Comparison of ENCODE assay signal across 9 cellular contexts in genomic region chr3:150385296-150386242, GRCh38. TPM values are rescaled to one million over a fixed set of nuclear protein-coding genes. Genes with fewer than 3 reads are reported as not detected.
DNase-seq lines count a peak whose midpoint lies in the region; ATAC-seq and TF ChIP-seq lines count a peak whose summit lies in the region.
"Had no signal": no experiment of that assay in that cellular context is flagged by ENCODE, and none has a peak within 500 bp of the region (broad histone marks: within the 10 kb centered on the region; RNA-seq: fewer than 3 reads in every experiment).

No MANE protein-coding gene starts in this region.

- no peaks in the 10 kb centered on the region for H3K9me3 Mint-ChIP-seq in activated naive CD4-positive, alpha-beta T cell treated with anti-CD3 and anti-CD28 coated beads for 36 hours

- H3K4me3 ChIP-seq in upper lobe of right lung (no peak overlapping the region), sigmoid colon (no peak overlapping the region)

- ATAC-seq in HG03039 (IDR thresholded peaks at IDR 0.05; ENCODE audit: unreplicated experiment) (peak; percentile 45), upper lobe of right lung (peak; percentile 65)

- no peak overlapping the region for H3K27ac ChIP-seq in upper lobe of right lung
- no peak overlapping the region for H3K27ac ChIP-seq in sigmoid colon
- H3K27ac ChIP-seq: C4-2B had no signal

- no peaks in the 10 kb centered on the region for H3K36me3 Mint-ChIP-seq in activated naive CD4-positive, alpha-beta T cell treated with anti-CD3 and anti-CD28 coated beads for 36 hours (ENCODE audit: low read depth)

- H3K27ac Mint-ChIP-seq in activated naive CD4-positive, alpha-beta T cell treated with anti-CD3 and anti-CD28 coated beads for 36 hours: peak overlapping the region; percentile 85

- no peaks in the 10 kb centered on the region for H3K9me3 ChIP-seq in upper lobe of right lung
- H3K9me3 ChIP-seq in sigmoid colon: no peaks in the 10 kb centered on the region

- H3K4me1 Mint-ChIP-seq in activated naive CD4-positive, alpha-beta T cell treated with anti-CD3 and anti-CD28 coated beads for 36 hours (ENCODE audit: low read depth): peaks cover 28% of the 10 kb centered on the region

- H3K4me1 ChIP-seq in upper lobe of right lung (no peaks in the 10 kb centered on the region), sigmoid colon (no peaks in the 10 kb centered on the region)

- DNase-seq in activated naive CD4-positive, alpha-beta T cell treated with anti-CD3 and anti-CD28 coated beads for 36 hours: peak; percentile 63
- no peak for DNase-seq in activated naive CD4-positive, alpha-beta T cell (lab: John Stamatoyannopoulos, UW)
- peak; percentile 62 for DNase-seq in activated CD8-positive, alpha-beta memory T cell treated with anti-CD3 and anti-CD28 coated beads, Interleukin-2, amount 50 U/mL, for 48 hours
- DNase-seq in upper lobe of right lung: no peak
- DNase-seq in HT-29 (ENCODE audit: low spot score): no peak
- DNase-seq in sigmoid colon: no peak
- DNase-seq in cortex of kidney (lab: John Stamatoyannopoulos, UW): no peak

- no peak for TF ChIP-seq EP300 in sigmoid colon (IDR thresholded peaks at IDR 0.05)

- H3K4me3 Mint-ChIP-seq in activated naive CD4-positive, alpha-beta T cell treated with anti-CD3 and anti-CD28 coated beads for 36 hours: peak overlapping the region; percentile 32

- WGBS in sigmoid colon, 2 donors: 59 to 86% methylated on average over 6 of the region's 6 CpGs

- intact Hi-C loops in activated naive CD4-positive, alpha-beta T cell treated with anti-CD3 and anti-CD28 coated beads for 36 hours (cut with micrococcal nuclease): loop anchor here (1.0 to 2.0 kb wide), 3 partner anchors 23 to 573 kb away; partner anchors contain the start of genes RNF13 and TSC22D2
- intact Hi-C loops in upper lobe of right lung (cut with DNase I) (no loop called here), sigmoid colon (cut with DNase I) (no loop called here)

- CTCF ChIA-PET in activated naive CD4-positive, alpha-beta T cell treated with anti-CD3 and anti-CD28 coated beads for 36 hours (lab: Charles Lee): interaction anchor here (0.9 to 2.3 kb wide), 7 partner anchors 11 to 416 kb away, joined by 3 to 16 read pairs (median 5); no protein-coding TSS in a partner anchor

- TF ChIP-seq POLR2A in sigmoid colon (IDR thresholded peaks at IDR 0.05): no peak

- H3K27me3 ChIP-seq in upper lobe of right lung (no peaks in the 10 kb centered on the region), sigmoid colon (no peaks in the 10 kb centered on the region)

- TF ChIP-seq CTCF in upper lobe of right lung (IDR thresholded peaks at IDR 0.05) (no peak), sigmoid colon (IDR thresholded peaks at IDR 0.05) (no peak)

- H3K36me3 ChIP-seq in upper lobe of right lung: no peaks in the 10 kb centered on the region
- H3K36me3 ChIP-seq in sigmoid colon: no peaks in the 10 kb centered on the region

- no peaks in the 10 kb centered on the region for H3K27me3 Mint-ChIP-seq in activated naive CD4-positive, alpha-beta T cell treated with anti-CD3 and anti-CD28 coated beads for 36 hours (ENCODE audit: low read depth)

RNA-seq across cellular contexts. Expression of gene TSC22D2, which starts 22.5 kb away (rescaled TPM):
- 10 to 100 TPM; 13.0 to 13.7 TPM for total RNA-seq in activated naive CD4-positive, alpha-beta T cell treated with anti-CD3 and anti-CD28 coated beads for 36 hours
- total RNA-seq in upper lobe of right lung (29.2 TPM), sigmoid colon (10 to 100 TPM; 14.6 to 24.9 (median 17.8) TPM)
- total RNA-seq in HT-29 (2014; rRNA removed; shearing (Covaris generic)): 5.7 and 6.0 TPM in 2 replicates
- polyA plus RNA-seq in sigmoid colon: 10 to 100 TPM in 1 of 3 donors, 1 to 10 TPM in 2; 6.6 to 12.5 (median 8.0) TPM

Comparison
In these comparisons a context has a peak if more than half of its experiments do, and no peak if none do; other contexts are left out.
1. DNase-seq: peak in activated naive CD4-positive, alpha-beta T cell treated with anti-CD3 and anti-CD28 coated beads for 36 hours (single experiment) and activated CD8-positive, alpha-beta memory T cell treated with anti-CD3 and anti-CD28 coated beads, Interleukin-2, amount 50 U/mL, for 48 hours (single experiment); none in activated naive CD4-positive, alpha-beta T cell (0 of 4), upper lobe of right lung (single experiment), HT-29 (single experiment), sigmoid colon (single experiment) and cortex of kidney (single experiment).